In genomic region chr20:49283703-49284625, GRCh38 we compare ENCODE assay signal across 11 cellular contexts. TPM values are rescaled to one million over a fixed set of nuclear protein-coding genes. Genes with fewer than 3 reads are reported as not detected.
DNase-seq lines count a peak whose midpoint lies in the region; ATAC-seq and TF ChIP-seq lines count a peak whose summit lies in the region.
"Had no signal": no experiment of that assay in that cellular context is flagged by ENCODE, and none has a peak within 500 bp of the region (broad histone marks: within the 10 kb centered on the region; RNA-seq: fewer than 3 reads in every experiment).

No MANE protein-coding gene starts in this region.

- no peak overlapping the region for H4K91ac ChIP-seq in mesenchymal stem cell (ENCODE audit: low read length)

- peak overlapping the region; percentile 67 for H3K4me2 ChIP-seq in mesenchymal stem cell (ENCODE audit: low read length, poor library complexity, severe bottlenecking)

- H3K4me3 Mint-ChIP-seq in CD4-positive, alpha-beta memory T cell = peak overlapping the region in 6 of 8 donors; percentile 49 to 85 (median 70)
- H3K4me3 Mint-ChIP-seq in HFFc6 = peak overlapping the region; percentile 100
- H3K4me3 Mint-ChIP-seq in activated T-helper 1 cell treated with anti-CD3 and anti-CD28 coated beads, Interleukin-12 subunit alpha, Interleukin-12 subunit beta, Interleukin-2, Interleukin-4 antibody, amounts not matched to agents 30 ng/mL and 10 ng/mL and 1 ng/mL, durations not matched to agents 14 hours and 24 hours and 36 hours = peak overlapping the region; percentile 99

- intact Hi-C loops in CD4-positive, alpha-beta memory T cell (cut with micrococcal nuclease) = no loop called here
- intact Hi-C loops in activated T-helper 1 cell treated with anti-CD3 and anti-CD28 coated beads, Interleukin-12 subunit alpha, Interleukin-12 subunit beta, Interleukin-2, Interleukin-4 antibody, amounts not matched to agents 30 ng/mL and 10 ng/mL and 1 ng/mL, durations not matched to agents 14 hours and 24 hours and 36 hours (cut with micrococcal nuclease) = no loop called here

- H3K27me3 ChIP-seq in CD4-positive, alpha-beta memory T cell (ENCODE audit: insufficient read depth, low read length) = no peaks in the 10 kb centered on the region
- no peaks in the 10 kb centered on the region for H3K27me3 ChIP-seq in mesenchymal stem cell (ENCODE audit: control insufficient read depth in 1 of 2, insufficient read depth in 1 of 2, low read length in 2 of 2)

- no peak overlapping the region for H3K9ac ChIP-seq in mesenchymal stem cell (ENCODE audit: low read length)

- H2BK12ac ChIP-seq in mesenchymal stem cell (ENCODE audit: low read length in 2 of 2) = no peak overlapping the region

- H3K4me1 ChIP-seq in CD4-positive, alpha-beta memory T cell (ENCODE audit: insufficient read depth, low read length) = peaks cover 52% of the 10 kb centered on the region
- H3K4me1 ChIP-seq in mesenchymal stem cell (ENCODE audit: control insufficient read depth, insufficient read depth, low read depth, low read length) = peaks cover 10% of the 10 kb centered on the region

- no peak overlapping the region for H2AFZ ChIP-seq in mesenchymal stem cell (ENCODE audit: low read depth, low read length)

- no peaks in the 10 kb centered on the region for H3K79me1 ChIP-seq in mesenchymal stem cell (replicated peaks; ENCODE audit: low read length, poor library complexity, severe bottlenecking)

- H3K4me1 Mint-ChIP-seq in CD4-positive, alpha-beta memory T cell = peaks cover 43 to 69% (median 59%) of the 10 kb centered on the region in 4 donors
- H3K4me1 Mint-ChIP-seq in HFFc6 (ENCODE audit: low read depth) = peaks cover 94% of the 10 kb centered on the region
- H3K4me1 Mint-ChIP-seq in activated T-helper 1 cell treated with anti-CD3 and anti-CD28 coated beads, Interleukin-12 subunit alpha, Interleukin-12 subunit beta, Interleukin-2, Interleukin-4 antibody, amounts not matched to agents 30 ng/mL and 10 ng/mL and 1 ng/mL, durations not matched to agents 14 hours and 24 hours and 36 hours (ENCODE audit: low read depth) = peaks cover 94% of the 10 kb centered on the region

- H3K27ac Mint-ChIP-seq in CD4-positive, alpha-beta memory T cell = peak overlapping the region; percentile 77 to 99 (median 93)
- peak overlapping the region; percentile 99 for H3K27ac Mint-ChIP-seq in HFFc6
- peak overlapping the region; percentile 61 for H3K27ac Mint-ChIP-seq in activated T-helper 1 cell treated with anti-CD3 and anti-CD28 coated beads, Interleukin-12 subunit alpha, Interleukin-12 subunit beta, Interleukin-2, Interleukin-4 antibody, amounts not matched to agents 30 ng/mL and 10 ng/mL and 1 ng/mL, durations not matched to agents 14 hours and 24 hours and 36 hours

- no peak overlapping the region for H2BK15ac ChIP-seq in mesenchymal stem cell (ENCODE audit: low read depth, poor library complexity, severe bottlenecking)

- no peaks in the 10 kb centered on the region for H3K27me3 Mint-ChIP-seq in CD4-positive, alpha-beta memory T cell
- H3K27me3 Mint-ChIP-seq in HFFc6 (ENCODE audit: insufficient read depth) = peaks cover 66% of the 10 kb centered on the region
- H3K27me3 Mint-ChIP-seq in activated T-helper 1 cell treated with anti-CD3 and anti-CD28 coated beads, Interleukin-12 subunit alpha, Interleukin-12 subunit beta, Interleukin-2, Interleukin-4 antibody, amounts not matched to agents 30 ng/mL and 10 ng/mL and 1 ng/mL, durations not matched to agents 14 hours and 24 hours and 36 hours (ENCODE audit: insufficient read depth) = no peaks in the 10 kb centered on the region

- POLR2A ChIA-PET in CD4-positive, alpha-beta memory T cell (lab: Charles Lee; ENCODE audit: partially characterized antibody) = interaction anchor here (0.5 to 6.6 kb wide), 6 partner anchors 8 to 38 kb away, joined by 3 to 55 read pairs (median 3); no protein-coding TSS in a partner anchor

- H3K27ac ChIP-seq in CD4-positive, alpha-beta memory T cell (ENCODE audit: low read depth, low read length) = peak overlapping the region; percentile 30
- peak overlapping the region; percentile 41 for H3K27ac ChIP-seq in mesenchymal stem cell (ENCODE audit: low read length, poor library complexity, severe bottlenecking)

- H3K9me3 ChIP-seq in CD4-positive, alpha-beta memory T cell (ENCODE audit: control insufficient read depth in 1 of 2, low read length in 2 of 2) = peaks cover 31 to 70% of the 10 kb centered on the region in 2 donors
- peaks cover 30% of the 10 kb centered on the region for H3K9me3 ChIP-seq in mesenchymal stem cell (ENCODE audit: control insufficient read depth, low read length)

- H3K4me3 ChIP-seq in CD4-positive, alpha-beta memory T cell (ENCODE audit: low read length in 2 of 2) = no peak overlapping the region
- H3K4me3 ChIP-seq in mesenchymal stem cell (ENCODE audit: insufficient read depth in 1 of 2, low read depth in 1 of 2, low read length in 2 of 2) = peak overlapping the region in 1 of 2 experiments; percentile 99

- no peak for ATAC-seq in GM21576 (IDR thresholded peaks at IDR 0.05; ENCODE audit: unreplicated experiment)

- no peak overlapping the region for H3K23ac ChIP-seq in mesenchymal stem cell (ENCODE audit: low read length in 2 of 2)

- peaks cover under 1 to 98% (median 88%) of the 10 kb centered on the region in 8 donors for H3K9me3 Mint-ChIP-seq in CD4-positive, alpha-beta memory T cell
- peaks cover 83% of the 10 kb centered on the region for H3K9me3 Mint-ChIP-seq in HFFc6
- peaks cover 68% of the 10 kb centered on the region for H3K9me3 Mint-ChIP-seq in activated T-helper 1 cell treated with anti-CD3 and anti-CD28 coated beads, Interleukin-12 subunit alpha, Interleukin-12 subunit beta, Interleukin-2, Interleukin-4 antibody, amounts not matched to agents 30 ng/mL and 10 ng/mL and 1 ng/mL, durations not matched to agents 14 hours and 24 hours and 36 hours

- H3K36me3 ChIP-seq in CD4-positive, alpha-beta memory T cell (ENCODE audit: insufficient read depth, low read length) = peaks cover 95% of the 10 kb centered on the region
- H3K36me3 ChIP-seq in mesenchymal stem cell (ENCODE audit: control insufficient read depth in 1 of 2, insufficient read depth in 2 of 2, low read depth in 1 of 2, low read length in 2 of 2) = peaks cover 45 to 99% of the 10 kb centered on the region in 2 experiments

- 88% methylated on average over 3 of the region's 3 CpGs for WGBS in mesenchymal stem cell

- H2BK5ac ChIP-seq in mesenchymal stem cell (ENCODE audit: low read depth, low read length, poor library complexity, severe bottlenecking) = no peak overlapping the region

- no peak overlapping the region for H3K14ac ChIP-seq in mesenchymal stem cell (ENCODE audit: low read length in 2 of 2)

- CTCF ChIA-PET in CD4-positive, alpha-beta memory T cell (lab: Charles Lee; ENCODE audit: partially characterized antibody) = interaction anchor here (1.2 kb wide), 1 partner anchor 40 kb away, joined by 3 read pairs; no protein-coding TSS in a partner anchor

- no peak overlapping the region for H2BK120ac ChIP-seq in mesenchymal stem cell (ENCODE audit: low read depth, low read length)

- no peak overlapping the region for H4K8ac ChIP-seq in mesenchymal stem cell (ENCODE audit: low read length)

- H2AK5ac ChIP-seq in mesenchymal stem cell (ENCODE audit: low read length, severe bottlenecking) = no peak overlapping the region

- DNase-seq in CD4-positive, alpha-beta memory T cell = no peak
- DNase-seq in HFFc6 = no peak
- no peak for DNase-seq in activated T-helper 1 cell treated with anti-CD3 and anti-CD28 coated beads, Interleukin-12 subunit alpha, Interleukin-12 subunit beta, Interleukin-2, Interleukin-4 antibody, amounts not matched to agents 30 ng/mL and 10 ng/mL and 1 ng/mL, durations not matched to agents 14 hours and 24 hours and 36 hours (ENCODE audit: low spot score)
- DNase-seq in mesenchymal stem cell = peak; percentile 14
- no peak for DNase-seq in NCI-H524 (lab: John Stamatoyannopoulos, UW)
- no peak for DNase-seq in NOMO-1 treated with DMSO at 0.1 percent for 48 hours (lab: John Stamatoyannopoulos, UW; ENCODE audit: unreplicated experiment)
- DNase-seq in stimulated activated CD4-positive, alpha-beta T cell treated with anti-CD3 and anti-CD28 coated beads, Interleukin-4, amount 100 ng/mL, for 24 hours = no peak
- DNase-seq: activated CD4-positive, CD25-positive, alpha-beta regulatory T cell treated with anti-CD3 and anti-CD28 coated beads, Interleukin-2, amount 50 U/mL, for 72 hours; effector CD8-positive, alpha-beta T cell; NCI-H2081 treated with DMSO at 0.1 percent for 48 hours had no signal

- H3K36me3 Mint-ChIP-seq in CD4-positive, alpha-beta memory T cell = peaks cover 99% of the 10 kb centered on the region in 2 donors
- H3K36me3 Mint-ChIP-seq in HFFc6 (ENCODE audit: low read depth) = peaks cover 100% of the 10 kb centered on the region
- peaks cover 99% of the 10 kb centered on the region for H3K36me3 Mint-ChIP-seq in activated T-helper 1 cell treated with anti-CD3 and anti-CD28 coated beads, Interleukin-12 subunit alpha, Interleukin-12 subunit beta, Interleukin-2, Interleukin-4 antibody, amounts not matched to agents 30 ng/mL and 10 ng/mL and 1 ng/mL, durations not matched to agents 14 hours and 24 hours and 36 hours (ENCODE audit: low read depth)

- no peak overlapping the region for H3K4ac ChIP-seq in mesenchymal stem cell (ENCODE audit: low read depth in 1 of 2, low read length in 2 of 2)

- no peak for TF ChIP-seq CTCF in HFFc6 (IDR thresholded peaks at IDR 0.05)

- no peak overlapping the region for H3K18ac ChIP-seq in mesenchymal stem cell (ENCODE audit: low read depth in 1 of 2, low read length in 2 of 2)

RNA-seq across cellular contexts. Expression of gene ZNFX1, which starts 6.1 kb away (rescaled TPM):
- total RNA-seq in CD4-positive, alpha-beta memory T cell = 10 to 100 TPM; 73.8 to 78.4 TPM
- 10 to 100 TPM; 30.8 to 88.8 TPM for polyA plus RNA-seq in CD4-positive, alpha-beta memory T cell
- total RNA-seq in HFFc6 (2021; fragmentation: NEBNext Ultra II Directional; extraction: Animal tissue kit (Norgen Biotek cat#: 25700)) = 10 to 100 TPM; 36.1 to 41.0 (median 38.7) TPM
- 68.9 and 70.4 TPM in 2 replicates for total RNA-seq in activated T-helper 1 cell treated with anti-CD3 and anti-CD28 coated beads, Interleukin-12 subunit alpha, Interleukin-12 subunit beta, Interleukin-2, Interleukin-4 antibody, amounts not matched to agents 30 ng/mL and 10 ng/mL and 1 ng/mL, durations not matched to agents 14 hours and 24 hours and 36 hours
- 13.4 TPM for polyA plus RNA-seq in mesenchymal stem cell (2013, experiment 1 of 2)
- polyA plus RNA-seq in mesenchymal stem cell (2013, experiment 2 of 2) = 12.3 TPM
